ENCODE assay signal across 8 cellular contexts in genomic region chr5:59007460-59008063, GRCh38.
DNase-seq lines count a peak whose midpoint lies in the region; ATAC-seq, FAIRE-seq and TF ChIP-seq lines count a peak whose summit lies in the region.

No MANE protein-coding gene starts in this region.

- no peak overlapping the region for H3K4me3 Mint-ChIP-seq in CD4-positive, CD25-positive, alpha-beta regulatory T cell
- no peak overlapping the region for H3K4me3 Mint-ChIP-seq in astrocyte (ENCODE audit: unreplicated experiment)

- TF ChIP-seq CTCF in astrocyte (IDR thresholded peaks at IDR 0.05; ENCODE audit: insufficient read depth, low read depth, low read length) = peak; percentile 44
- peak; percentile 20 for TF ChIP-seq CTCF in liver (IDR thresholded peaks at IDR 0.05; ENCODE audit: low read depth, low read length, missing input control)

- peaks cover 4% of the 10 kb centered on the region for H4K20me1 ChIP-seq in astrocyte (ENCODE audit: insufficient read depth, low read length)

- H3K9ac ChIP-seq in astrocyte (ENCODE audit: low read length) (no peak overlapping the region), liver (ENCODE audit: low read depth in 1 of 2, low read length in 2 of 2) (no peak overlapping the region)

- no peaks in the 10 kb centered on the region for H3K79me2 ChIP-seq in astrocyte (ENCODE audit: insufficient read depth, low read length)

- TF ChIP-seq RAD21 in Ishikawa (IDR thresholded peaks at IDR 0.05; ENCODE audit: low read depth) (peak; percentile 65), liver (IDR thresholded peaks at IDR 0.05) (peak; percentile 75 to 76)

- no peak for TF ChIP-seq EP300 in Ishikawa (IDR thresholded peaks at IDR 0.05; ENCODE audit: borderline replicate concordance)

- no peaks in the 10 kb centered on the region for H3K9me3 ChIP-seq in CD4-positive, CD25-positive, alpha-beta regulatory T cell (ENCODE audit: control insufficient read depth in 2 of 2, low read length in 2 of 2)
- no peaks in the 10 kb centered on the region for H3K9me3 ChIP-seq in astrocyte (ENCODE audit: insufficient read depth, low read depth, low read length)
- no peaks in the 10 kb centered on the region for H3K9me3 ChIP-seq in liver (ENCODE audit: control insufficient read depth in 4 of 4, low read length in 3 of 4)

- DNase-seq in CD4-positive, CD25-positive, alpha-beta regulatory T cell = peak in 2 of 3 donors; percentile 4 to 13
- peak; percentile 8 for DNase-seq in astrocyte (ENCODE audit: low read depth)
- no peak for DNase-seq in HK-2 (ENCODE audit: unreplicated experiment)

- no peak overlapping the region for H2AFZ ChIP-seq in astrocyte (ENCODE audit: low read depth, low read length)

- FAIRE-seq in astrocyte (lab: Jason Lieb, UNC) = no peak

- WGBS in liver = 6% methylated on average over 2 of the region's 2 CpGs

- H3K9me3 Mint-ChIP-seq in CD4-positive, CD25-positive, alpha-beta regulatory T cell = peaks cover 0 to 12% (median 2%) of the 10 kb centered on the region in 7 donors
- H3K9me3 Mint-ChIP-seq in astrocyte (ENCODE audit: unreplicated experiment) = peaks cover 4% of the 10 kb centered on the region

- no peak overlapping the region for H3K4me2 ChIP-seq in astrocyte (ENCODE audit: low read length)

- H3K4me1 Mint-ChIP-seq in CD4-positive, CD25-positive, alpha-beta regulatory T cell = peaks cover 0 to 13% (median 2%) of the 10 kb centered on the region in 4 donors
- H3K4me1 Mint-ChIP-seq in astrocyte (ENCODE audit: low read depth, unreplicated experiment) = peaks cover 6% of the 10 kb centered on the region

- no peaks in the 10 kb centered on the region for H3K27me3 ChIP-seq in CD4-positive, CD25-positive, alpha-beta regulatory T cell (ENCODE audit: control insufficient read depth, insufficient read depth, low read length)
- H3K27me3 ChIP-seq in astrocyte (ENCODE audit: insufficient read depth, low read length) (no peaks in the 10 kb centered on the region), liver (ENCODE audit: control insufficient read depth in 4 of 4, insufficient read depth in 4 of 4, low read length in 3 of 4) (no peaks in the 10 kb centered on the region)

- H3K27me3 Mint-ChIP-seq in CD4-positive, CD25-positive, alpha-beta regulatory T cell = no peaks in the 10 kb centered on the region
- no peaks in the 10 kb centered on the region for H3K27me3 Mint-ChIP-seq in astrocyte (ENCODE audit: low read depth, unreplicated experiment)

- H3K36me3 Mint-ChIP-seq in CD4-positive, CD25-positive, alpha-beta regulatory T cell = peaks cover 9% of the 10 kb centered on the region
- H3K36me3 Mint-ChIP-seq in astrocyte (ENCODE audit: low read depth, unreplicated experiment) = peaks cover 3% of the 10 kb centered on the region

- H3K36me3 ChIP-seq in CD4-positive, CD25-positive, alpha-beta regulatory T cell (ENCODE audit: control insufficient read depth, insufficient read depth, low read length) = no peaks in the 10 kb centered on the region
- H3K36me3 ChIP-seq in astrocyte (ENCODE audit: insufficient read depth, low read length) (no peaks in the 10 kb centered on the region), liver (ENCODE audit: control insufficient read depth in 4 of 4, insufficient read depth in 3 of 4, low read depth in 1 of 4, low read length in 3 of 4) (no peaks in the 10 kb centered on the region)

- H3K27ac ChIP-seq in CD4-positive, CD25-positive, alpha-beta regulatory T cell (ENCODE audit: insufficient read depth, low read length, poor library complexity, severe bottlenecking) = no peak overlapping the region
- H3K27ac ChIP-seq in astrocyte (ENCODE audit: low read depth, low read length) (no peak overlapping the region), liver (ENCODE audit: low read depth in 1 of 2, low read length in 2 of 2) (no peak overlapping the region)

- H3K27ac Mint-ChIP-seq in CD4-positive, CD25-positive, alpha-beta regulatory T cell = no peak overlapping the region
- H3K27ac Mint-ChIP-seq in astrocyte (ENCODE audit: unreplicated experiment) = no peak overlapping the region

- no peak for ATAC-seq in CD4-positive, CD25-positive, alpha-beta regulatory T cell (ENCODE audit: low read depth in 2 of 2)
- ATAC-seq in HG03039 (IDR thresholded peaks at IDR 0.05; ENCODE audit: unreplicated experiment) (no peak), GM18868 (IDR thresholded peaks at IDR 0.05; ENCODE audit: unreplicated experiment) (no peak), GM18517 (IDR thresholded peaks at IDR 0.05; ENCODE audit: unreplicated experiment) (no peak)

- no peak overlapping the region for H3K4me3 ChIP-seq in CD4-positive, CD25-positive, alpha-beta regulatory T cell (ENCODE audit: low read depth, low read length)
- H3K4me3 ChIP-seq in astrocyte (ENCODE audit: insufficient read depth, low read depth, low read length) (no peak overlapping the region), liver (ENCODE audit: low read depth in 1 of 3, low read length in 3 of 3) (no peak overlapping the region)

- no peaks in the 10 kb centered on the region for H3K4me1 ChIP-seq in CD4-positive, CD25-positive, alpha-beta regulatory T cell (ENCODE audit: control insufficient read depth, insufficient read depth, low read length, poor library complexity, severe bottlenecking)
- H3K4me1 ChIP-seq in astrocyte (ENCODE audit: insufficient read depth, low read length) (no peaks in the 10 kb centered on the region), liver (ENCODE audit: control insufficient read depth in 4 of 4, insufficient read depth in 4 of 4, low read length in 3 of 4) (no peaks in the 10 kb centered on the region)

TF ChIP-seq in Ishikawa, 13 proteins besides CTCF, POLR2A, EP300 and RAD21 (continues in another document):
- TF ChIP-seq USF1 (IDR thresholded peaks at IDR 0.05) = no peak
- TF ChIP-seq CREB1 (IDR thresholded peaks at IDR 0.05; ENCODE audit: low read depth) = no peak
- TF ChIP-seq NFIC (IDR thresholded peaks at IDR 0.05) = no peak
- TF ChIP-seq TAF1 (IDR thresholded peaks at IDR 0.05; ENCODE audit: low read depth) = no peak
- TF ChIP-seq CEBPB (IDR thresholded peaks at IDR 0.05) = no peak
- no peak for TF ChIP-seq FOXM1 (IDR thresholded peaks at IDR 0.05; ENCODE audit: borderline replicate concordance, low read depth)
- TF ChIP-seq TCF12 (IDR thresholded peaks at IDR 0.05; ENCODE audit: low read depth) = no peak
- no peak for TF ChIP-seq EGR1 (IDR thresholded peaks at IDR 0.05)
- no peak for TF ChIP-seq MAX (IDR thresholded peaks at IDR 0.05)

TF ChIP-seq in liver, 16 proteins besides CTCF, POLR2A, EP300 and RAD21:
- TF ChIP-seq FOXA1 (IDR thresholded peaks at IDR 0.05) (no peak), TAF1 (conservative IDR thresholded peaks at IDR 0.05) (no peak)
